In genomic region chr3:194352631-194353290, GRCh38 we compare ENCODE assay signal across 22 cellular contexts. TPM values are rescaled to one million over a fixed set of nuclear protein-coding genes. Genes with fewer than 3 reads are reported as not detected.
DNase-seq lines count a peak whose midpoint lies in the region; FAIRE-seq and TF ChIP-seq lines count a peak whose summit lies in the region.
"Had no signal": no experiment of that assay in that cellular context is flagged by ENCODE, and none has a peak within 500 bp of the region (broad histone marks: within the 10 kb centered on the region; RNA-seq: fewer than 3 reads in every experiment).

No MANE protein-coding gene starts in this region.

- no peaks in the 10 kb centered on the region for H3K36me3 ChIP-seq in bronchial epithelial cell (ENCODE audit: control insufficient read depth, insufficient read depth, low read length)

- H3K4me3 ChIP-seq in bronchial epithelial cell (ENCODE audit: low read depth, low read length), result no peak overlapping the region
- H3K4me3 ChIP-seq: GM23248 had no signal

- peak; percentile 97 for FAIRE-seq in bronchial epithelial cell (lab: Jason Lieb, UNC)
- FAIRE-seq in D721Med (lab: Jason Lieb, UNC), result no peak

- H3K27me3 ChIP-seq in bronchial epithelial cell (ENCODE audit: control insufficient read depth, insufficient read depth, low read length), result peaks cover 3% of the 10 kb centered on the region

- peak; percentile 30 for DNase-seq in DMS79 (lab: John Stamatoyannopoulos, UW)
- peak; percentile 35 for DNase-seq in NCI-H2107 treated with DMSO at 0.1 percent for 48 hours (lab: John Stamatoyannopoulos, UW; ENCODE audit: unreplicated experiment)
- DNase-seq in bronchial epithelial cell (ENCODE audit: low read depth), result no peak
- no peak for DNase-seq in NCI-H345 (lab: John Stamatoyannopoulos, UW)
- DNase-seq in DMS53 treated with DMSO at 0.1 percent for 48 hours (lab: John Stamatoyannopoulos, UW; ENCODE audit: unreplicated experiment), result no peak
- DNase-seq in D721Med (ENCODE audit: insufficient read length, low spot score), result no peak
- DNase-seq in GM19240 (ENCODE audit: insufficient read length, low spot score), result no peak
- DNase-seq: C1 segment of cervical spinal cord, GF-D8, GM23248, HCEC 1CT, KBM-7, MV-4-11, NCI-H187, NCI-H2171 treated with DMSO at 0.1 percent for 48 hours, NCI-H748 treated with DMSO at 0.1 percent for 48 hours, SHP77 treated with DMSO at 0.1 percent for 48 hours, T-helper 1 cell had no signal

- TF ChIP-seq CTCF in 22Rv1 (IDR thresholded peaks at IDR 0.05) (no peak), bronchial epithelial cell (IDR thresholded peaks at IDR 0.05; ENCODE audit: insufficient read depth, low read length, severe bottlenecking) (no peak), D721Med (IDR thresholded peaks at IDR 0.05; ENCODE audit: insufficient read depth, missing control alignments) (no peak)

- peak overlapping the region; percentile 37 for H3K27ac ChIP-seq in 22Rv1
- H3K27ac ChIP-seq: GM23248 had no signal

RNA-seq across cellular contexts. Expression of gene CPN2, which starts 1.6 kb away (rescaled TPM):
- not detected in 2 replicates for total RNA-seq in bronchial epithelial cell
- total RNA-seq: A673, GM23248, NCI-H460, OCI-LY7 had no signal

RNA-seq across cellular contexts. Expression of gene LRRC15, which starts 16.8 kb away (rescaled TPM):
- not detected in 2 replicates for total RNA-seq in bronchial epithelial cell
- total RNA-seq: A673, NCI-H460, OCI-LY7 had no signal

RNA-seq across cellular contexts. Expression of gene GP5, which starts 46.3 kb away (rescaled TPM):
- under 0.01 TPM in 2 replicates for total RNA-seq in bronchial epithelial cell
- total RNA-seq: NCI-H460 had no signal

Comparison
In these comparisons a context has a peak if more than half of its experiments do, and no peak if none do; other contexts are left out.
1. DNase-seq: peak in DMS79 (single experiment) and NCI-H2107 treated with DMSO at 0.1 percent for 48 hours (single experiment); none in bronchial epithelial cell (single experiment), NCI-H345 (single experiment), DMS53 treated with DMSO at 0.1 percent for 48 hours (single experiment), D721Med (single experiment) and GM19240 (single experiment).